9 cellular contexts compared by ENCODE assay signal in genomic region chr6:16684195-16684689, GRCh38.
DNase-seq lines count a peak whose midpoint lies in the region; ATAC-seq, FAIRE-seq and TF ChIP-seq lines count a peak whose summit lies in the region.
"Had no signal": no experiment of that assay in that cellular context is flagged by ENCODE, and none has a peak within 500 bp of the region (broad histone marks: within the 10 kb centered on the region; RNA-seq: fewer than 3 reads in every experiment).

No MANE protein-coding gene starts in this region.

- H3K4me3 Mint-ChIP-seq in osteocyte (ENCODE audit: unreplicated experiment): no peak overlapping the region

- ATAC-seq in GM21360 (IDR thresholded peaks at IDR 0.05; ENCODE audit: unreplicated experiment): no peak

- intact Hi-C loops in PC-9 (cut with micrococcal nuclease; ENCODE audit: unreplicated experiment) (no loop called here), colonic mucosa (cut with DNase I) (no loop called here), prostate gland (cut with DNase I) (no loop called here)

- no peaks in the 10 kb centered on the region for H3K9me2 ChIP-seq in PC-9 (ENCODE audit: insufficient read depth)

- TF ChIP-seq POLR2A in prostate gland (IDR thresholded peaks at IDR 0.05): no peak

- no peaks in the 10 kb centered on the region for H3K36me3 ChIP-seq in PC-9 (ENCODE audit: low read depth)
- H3K36me3 ChIP-seq in colonic mucosa: no peaks in the 10 kb centered on the region
- no peaks in the 10 kb centered on the region for H3K36me3 ChIP-seq in prostate gland
- H3K36me3 ChIP-seq: thoracic aorta had no signal

- WGBS in prostate gland: 71% methylated on average over 5 of the region's 5 CpGs

- DNase-seq in GM19239 (ENCODE audit: insufficient read length, low spot score): no peak
- peak in 1 of 2 experiments; percentile 86 for DNase-seq in PC-9
- no peak for DNase-seq in colonic mucosa
- DNase-seq in osteocyte (ENCODE audit: extremely low spot score, unreplicated experiment): no peak
- DNase-seq in prostate gland (ENCODE audit: low spot score): no peak
- no peak for DNase-seq in foreskin melanocyte
- no peak for DNase-seq in NCI-H2107 treated with DMSO at 0.1 percent for 48 hours (lab: John Stamatoyannopoulos, UW; ENCODE audit: unreplicated experiment)

- no peak overlapping the region for H3K9ac ChIP-seq in colonic mucosa (ENCODE audit: low read depth in 2 of 2, low read length in 2 of 2)

- H4K20me1 ChIP-seq in PC-9 (ENCODE audit: insufficient read depth): no peaks in the 10 kb centered on the region

- no peaks in the 10 kb centered on the region for H3K9me3 ChIP-seq in PC-9 (ENCODE audit: insufficient read depth, low read depth)
- H3K9me3 ChIP-seq in colonic mucosa: no peaks in the 10 kb centered on the region
- no peaks in the 10 kb centered on the region for H3K9me3 ChIP-seq in prostate gland
- H3K9me3 ChIP-seq: thoracic aorta had no signal

- H3K79me2 ChIP-seq in PC-9 (ENCODE audit: low read depth): peaks cover 6% of the 10 kb centered on the region; the same call in 1 of the 2 replicates

- H3K36me3 Mint-ChIP-seq in osteocyte (ENCODE audit: unreplicated experiment): peaks cover 12% of the 10 kb centered on the region

- H2AFZ ChIP-seq in PC-9: no peak overlapping the region

- H3K27ac ChIP-seq in PC-9: peak overlapping the region; percentile 88
- peak overlapping the region; percentile 38 for H3K27ac ChIP-seq in colonic mucosa
- H3K27ac ChIP-seq in prostate gland: no peak overlapping the region
- H3K27ac ChIP-seq: thoracic aorta had no signal

- peaks cover 58% of the 10 kb centered on the region for H3K4me1 Mint-ChIP-seq in osteocyte (ENCODE audit: unreplicated experiment)

- H3F3A ChIP-seq in PC-9 (ENCODE audit: insufficient read depth, low read depth): peaks cover 52% of the 10 kb centered on the region

- TF ChIP-seq CTCF in PC-9 (conservative IDR thresholded peaks at IDR 0.05): no peak
- no peak for TF ChIP-seq CTCF in colonic mucosa (IDR thresholded peaks at IDR 0.05)
- TF ChIP-seq CTCF in osteocyte (IDR thresholded peaks at IDR 0.05): no peak
- no peak for TF ChIP-seq CTCF in prostate gland (IDR thresholded peaks at IDR 0.05)

- no peaks in the 10 kb centered on the region for H3K27me3 ChIP-seq in PC-9 (ENCODE audit: insufficient read depth, low read depth)
- H3K27me3 ChIP-seq in colonic mucosa: no peaks in the 10 kb centered on the region
- no peaks in the 10 kb centered on the region for H3K27me3 ChIP-seq in prostate gland (replicated peaks; ENCODE audit: insufficient read depth)

- H3K27ac Mint-ChIP-seq in osteocyte (ENCODE audit: unreplicated experiment): peak overlapping the region; percentile 93

- H3K4me2 ChIP-seq in PC-9: peak overlapping the region; percentile 58

- H3K4me1 ChIP-seq in PC-9 (replicated peaks; ENCODE audit: insufficient read depth): peaks cover 70% of the 10 kb centered on the region
- H3K4me1 ChIP-seq in colonic mucosa: no peaks in the 10 kb centered on the region
- H3K4me1 ChIP-seq in prostate gland (replicated peaks): no peaks in the 10 kb centered on the region

- no peaks in the 10 kb centered on the region for H3K9me3 Mint-ChIP-seq in osteocyte (ENCODE audit: unreplicated experiment)

- FAIRE-seq in GM19239 (lab: Jason Lieb, UNC): peak; percentile 66

- BruUV-seq in PC-9 (replicated peaks; lab: Mats Ljungman, UMichigan): no TSS peak

- POLR2A ChIA-PET in PC-9 (lab: Charles Lee; ENCODE audit: unreplicated experiment): interaction anchor here (0.6 kb wide), 2 partner anchors 9 to 88 kb away, joined by 4 to 7 read pairs; no protein-coding TSS in a partner anchor

- CTCF ChIA-PET in PC-9 (lab: Charles Lee): no interaction called here

- H3K27me3 Mint-ChIP-seq in osteocyte (ENCODE audit: unreplicated experiment): no peaks in the 10 kb centered on the region

- H3K4me3 ChIP-seq in PC-9 (no peak overlapping the region; the same call in 1 of the 2 replicates), colonic mucosa (no peak overlapping the region), prostate gland (no peak overlapping the region)
- H3K4me3 ChIP-seq: thoracic aorta had no signal

Comparison
In these comparisons a context has a peak if more than half of its experiments do, and no peak if none do; other contexts are left out.
1. H3K27ac ChIP-seq: peak in PC-9 (single experiment) and colonic mucosa (single experiment); none in prostate gland (0 of 2).